ENCODE assay signal across 25 cellular contexts in genomic region chr3:12845790-12846189, GRCh38.
"Had no signal": no experiment of that assay in that cellular context is flagged by ENCODE, and none has a peak within 500 bp of the region (broad histone marks: within the 10 kb centered on the region; RNA-seq: fewer than 3 reads in every experiment).

No MANE protein-coding gene starts in this region.

- H3K9me3 Mint-ChIP-seq: dendritic cell treated with granulocyte-macrophage colony-stimulating factor and Interleukin-4, amounts not matched to agents 40 ng/mL and 50 ng/mL, for 4 days; effector memory CD8-positive, alpha-beta T cell had no signal

- H3K9me3 ChIP-seq: esophagus squamous epithelium, gastrocnemius medialis, heart right ventricle, left lung, lower lobe of right lung had no signal

- ATAC-seq: effector memory CD8-positive, alpha-beta T cell; esophagus mucosa; heart right ventricle; left cardiac atrium; left lung; left ventricle myocardium superior; lower lobe of right lung; naive thymus-derived CD4-positive, alpha-beta T cell had no signal

- H3K4me1 Mint-ChIP-seq: endodermal cell had no signal

- H3K27me3 ChIP-seq: gastrocnemius medialis, heart right ventricle, left lung had no signal

- H3K27ac Mint-ChIP-seq: dendritic cell treated with granulocyte-macrophage colony-stimulating factor and Interleukin-4, amounts not matched to agents 40 ng/mL and 50 ng/mL, for 4 days; effector memory CD8-positive, alpha-beta T cell; endodermal cell had no signal

- FAIRE-seq: endometrium, islet of Langerhans, keratinocyte had no signal

- H3K36me3 ChIP-seq: esophagus squamous epithelium, gastrocnemius medialis, heart right ventricle, left lung, lower lobe of right lung had no signal

- H3K27ac ChIP-seq: epithelial cell of prostate, esophagus squamous epithelium, heart right ventricle, left lung, lower lobe of right lung had no signal

- H3K4me3 Mint-ChIP-seq: dendritic cell treated with granulocyte-macrophage colony-stimulating factor and Interleukin-4, amounts not matched to agents 40 ng/mL and 50 ng/mL, for 4 days; effector memory CD8-positive, alpha-beta T cell; endodermal cell; naive thymus-derived CD4-positive, alpha-beta T cell had no signal

- DNase-seq: cortex of kidney; effector CD8-positive, alpha-beta T cell; effector memory CD8-positive, alpha-beta T cell; endodermal cell; erythroblast; esophagus squamous epithelium; foreskin melanocyte; glutamatergic neuron; head of caudate nucleus; heart right ventricle; hippocampal formation; left cardiac atrium; left lung; left ventricle myocardium superior; lower lobe of right lung; mesendoderm; midbrain; naive thymus-derived CD4-positive, alpha-beta T cell had no signal

- H3K4me3 ChIP-seq: esophagus squamous epithelium, gastrocnemius medialis, heart right ventricle, left lung, lower lobe of right lung had no signal
